ENCODE assay signal across 24 cellular contexts in genomic region chr14:65798216-65798615, GRCh38.
"Had no signal": no experiment of that assay in that cellular context is flagged by ENCODE, and none has a peak within 500 bp of the region (broad histone marks: within the 10 kb centered on the region; RNA-seq: fewer than 3 reads in every experiment).

No MANE protein-coding gene starts in this region.

- H3K27me3 ChIP-seq: gastroesophageal sphincter, left lung had no signal

- ATAC-seq: effector memory CD8-positive, alpha-beta T cell; foreskin keratinocyte; gastroesophageal sphincter; left cardiac atrium; left lung; left ventricle myocardium superior; mucosa of descending colon had no signal

- H3K36me3 Mint-ChIP-seq: mesothelial cell of epicardium had no signal

- H3K36me3 ChIP-seq: esophagus muscularis mucosa, gastroesophageal sphincter, heart left ventricle, left lung, lower lobe of right lung had no signal

- H3K9me3 ChIP-seq: esophagus muscularis mucosa, gastroesophageal sphincter, heart left ventricle, left lung, lower lobe of right lung, mucosa of descending colon had no signal

- H3K9me3 Mint-ChIP-seq: dendritic cell treated with granulocyte-macrophage colony-stimulating factor and Interleukin-4, amounts not matched to agents 40 ng/mL and 50 ng/mL, for 4 days; effector memory CD8-positive, alpha-beta T cell; endodermal cell; mesothelial cell of epicardium had no signal

- H3K27ac Mint-ChIP-seq: dendritic cell treated with granulocyte-macrophage colony-stimulating factor and Interleukin-4, amounts not matched to agents 40 ng/mL and 50 ng/mL, for 4 days; endodermal cell; mesothelial cell of epicardium had no signal

- H3K4me3 ChIP-seq: esophagus muscularis mucosa, gastroesophageal sphincter, heart left ventricle, left lung, lower lobe of right lung, mucosa of descending colon had no signal

- H3K4me1 Mint-ChIP-seq: endodermal cell, mesothelial cell of epicardium had no signal

- H3K4me1 ChIP-seq: esophagus muscularis mucosa, foreskin keratinocyte, gastroesophageal sphincter, heart left ventricle, left lung, lower lobe of right lung had no signal

- FAIRE-seq: colon, endometrium, endothelial cell of umbilical vein, frontal cortex, islet of Langerhans, keratinocyte had no signal

- H3K27me3 Mint-ChIP-seq: dendritic cell treated with granulocyte-macrophage colony-stimulating factor and Interleukin-4, amounts not matched to agents 40 ng/mL and 50 ng/mL, for 4 days had no signal

- H3K4me3 Mint-ChIP-seq: dendritic cell treated with granulocyte-macrophage colony-stimulating factor and Interleukin-4, amounts not matched to agents 40 ng/mL and 50 ng/mL, for 4 days; effector memory CD8-positive, alpha-beta T cell; endodermal cell; mesothelial cell of epicardium had no signal

- H3K27ac ChIP-seq: esophagus muscularis mucosa, foreskin keratinocyte, gastroesophageal sphincter, heart left ventricle, left lung, lower lobe of right lung had no signal

- DNase-seq: cerebellar nuclear complex; cortex of kidney; effector CD8-positive, alpha-beta T cell; effector memory CD8-positive, alpha-beta T cell; endodermal cell; foreskin keratinocyte; heart left ventricle; hippocampal formation; left cardiac atrium; left lung; left ventricle myocardium superior; lower lobe of right lung; mesenchymal stem cell; mucosa of descending colon had no signal
